Comparison of ENCODE assay signal across 18 cellular contexts in genomic region chr12:3980504-3981272, GRCh38.
"Had no signal": no experiment of that assay in that cellular context is flagged by ENCODE, and none has a peak within 500 bp of the region (broad histone marks: within the 10 kb centered on the region; RNA-seq: fewer than 3 reads in every experiment).

No MANE protein-coding gene starts in this region.

- H3K9me3 ChIP-seq: SK-N-SH, uterus had no signal

- H3K27ac Mint-ChIP-seq: memory B cell, nephron had no signal

- H3K4me3 Mint-ChIP-seq: memory B cell, nephron had no signal

- H3K27ac ChIP-seq: cardiac muscle cell, epithelial cell of prostate, heart left ventricle, parathyroid adenoma, transverse colon, uterus, VCaP had no signal

- H3K4me1 ChIP-seq: heart left ventricle, transverse colon, uterus had no signal

- H3K4me3 ChIP-seq: cardiac muscle cell, heart left ventricle, transverse colon, uterus had no signal

- H3K4me2 ChIP-seq: SK-N-SH had no signal

- H3K36me3 Mint-ChIP-seq: memory B cell had no signal

- DNase-seq: activated CD4-positive, alpha-beta T cell treated with anti-CD3 and anti-CD28 coated beads for 1 hour; activated CD8-positive, alpha-beta memory T cell treated with anti-CD3 and anti-CD28 coated beads, Interleukin-2, amount 50 U/mL, for 48 hours; activated effector memory CD4-positive, alpha-beta T cell treated with Interleukin-2 at 50 U/mL for 16 hours; cortex of kidney; heart left ventricle; left cardiac atrium; right cardiac atrium; SHP77 treated with DMSO at 0.1 percent for 48 hours; SK-N-SH; stimulated activated CD4-positive, alpha-beta T cell treated with anti-CD3 and anti-CD28 coated beads, Interleukin-4, amount 100 ng/mL, for 24 hours; transverse colon; uterus had no signal

- H3K36me3 ChIP-seq: cardiac muscle cell, heart left ventricle, transverse colon, uterus had no signal

- H3K79me2 ChIP-seq: parathyroid adenoma had no signal

- H3K27me3 ChIP-seq: cardiac muscle cell, heart left ventricle, transverse colon, uterus had no signal

- H3K4me1 Mint-ChIP-seq: memory B cell, nephron had no signal

- H3K9ac ChIP-seq: parathyroid adenoma, SK-N-SH had no signal

- H2AFZ ChIP-seq: parathyroid adenoma had no signal
